Comparison of ENCODE assay signal across 1 cellular context in the genomic region with DNA sequence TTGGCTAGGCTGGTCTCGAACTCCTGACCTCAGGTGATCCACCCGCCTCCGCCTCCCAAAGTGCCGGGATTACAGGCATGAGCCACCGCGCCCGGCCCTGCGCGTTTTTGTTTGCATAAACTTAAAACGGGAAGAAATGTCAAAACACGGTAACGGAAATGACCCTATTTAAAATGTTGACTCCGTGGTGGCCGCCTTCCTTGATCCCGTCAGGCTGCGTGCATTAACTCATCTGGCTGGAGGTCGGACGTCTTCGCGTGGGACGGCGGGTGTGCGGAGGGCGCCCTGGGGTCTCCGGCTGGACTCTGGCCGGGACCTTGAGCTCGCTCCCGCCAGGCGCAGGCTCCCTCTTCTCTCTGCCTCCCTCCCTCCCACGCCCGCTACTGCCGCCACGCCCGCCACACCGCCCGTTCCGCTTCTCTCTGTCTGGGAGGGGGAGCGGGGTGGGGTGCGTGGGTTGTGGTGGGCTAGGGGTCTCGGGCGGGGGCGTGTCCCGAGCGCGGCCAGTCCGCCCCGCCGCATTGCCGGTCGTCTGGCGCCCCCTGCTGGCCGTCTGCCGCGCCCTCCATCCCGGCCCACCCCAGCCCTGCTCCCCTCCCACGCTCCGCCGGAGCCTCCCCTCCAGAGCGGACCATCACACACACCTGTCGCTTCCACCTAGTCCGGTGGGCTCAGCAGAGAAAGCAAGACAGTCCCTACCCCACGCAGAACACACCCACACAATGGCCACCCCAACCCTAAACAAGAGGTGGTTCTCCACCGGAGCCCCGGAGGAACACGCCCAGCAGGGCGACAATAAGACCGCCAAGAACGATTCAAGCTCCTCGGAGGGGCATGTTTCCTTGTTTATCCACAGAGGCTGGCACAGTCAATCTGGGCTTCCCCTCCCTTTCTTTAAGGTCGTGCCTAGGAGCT.
TF ChIP-seq lines count a peak whose summit lies in the region.

No MANE protein-coding gene starts in this region.

TF ChIP-seq in HepG2, 621 proteins besides CTCF, POLR2A, EP300 and RAD21 (continues in another document):
- TF ChIP-seq, protein P1, sequence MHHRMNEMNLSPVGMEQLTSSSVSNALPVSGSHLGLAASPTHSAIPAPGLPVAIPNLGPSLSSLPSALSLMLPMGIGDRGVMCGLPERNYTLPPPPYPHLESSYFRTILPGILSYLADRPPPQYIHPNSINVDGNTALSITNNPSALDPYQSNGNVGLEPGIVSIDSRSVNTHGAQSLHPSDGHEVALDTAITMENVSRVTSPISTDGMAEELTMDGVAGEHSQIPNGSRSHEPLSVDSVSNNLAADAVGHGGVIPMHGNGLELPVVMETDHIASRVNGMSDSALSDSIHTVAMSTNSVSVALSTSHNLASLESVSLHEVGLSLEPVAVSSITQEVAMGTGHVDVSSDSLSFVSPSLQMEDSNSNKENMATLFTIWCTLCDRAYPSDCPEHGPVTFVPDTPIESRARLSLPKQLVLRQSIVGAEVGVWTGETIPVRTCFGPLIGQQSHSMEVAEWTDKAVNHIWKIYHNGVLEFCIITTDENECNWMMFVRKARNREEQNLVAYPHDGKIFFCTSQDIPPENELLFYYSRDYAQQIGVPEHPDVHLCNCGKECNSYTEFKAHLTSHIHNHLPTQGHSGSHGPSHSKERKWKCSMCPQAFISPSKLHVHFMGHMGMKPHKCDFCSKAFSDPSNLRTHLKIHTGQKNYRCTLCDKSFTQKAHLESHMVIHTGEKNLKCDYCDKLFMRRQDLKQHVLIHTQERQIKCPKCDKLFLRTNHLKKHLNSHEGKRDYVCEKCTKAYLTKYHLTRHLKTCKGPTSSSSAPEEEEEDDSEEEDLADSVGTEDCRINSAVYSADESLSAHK (CRISPR knock-in tag; IDR thresholded peaks at IDR 0.05; ENCODE audit: borderline replicate concordance), result no peak
- TF ChIP-seq, protein P2, sequence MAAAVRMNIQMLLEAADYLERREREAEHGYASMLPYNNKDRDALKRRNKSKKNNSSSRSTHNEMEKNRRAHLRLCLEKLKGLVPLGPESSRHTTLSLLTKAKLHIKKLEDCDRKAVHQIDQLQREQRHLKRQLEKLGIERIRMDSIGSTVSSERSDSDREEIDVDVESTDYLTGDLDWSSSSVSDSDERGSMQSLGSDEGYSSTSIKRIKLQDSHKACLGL (CRISPR knock-in tag; IDR thresholded peaks at IDR 0.05), result no peak
- 0 out of 2 replicates have a peak, but pooled peaks have one; percentile 76 for TF ChIP-seq ZNF556 (CRISPR knock-in tag; IDR thresholded peaks at IDR 0.05; ENCODE audit: borderline replicate concordance)
- 0 out of 2 replicates have a peak, but pooled peaks have one; percentile 14 for TF ChIP-seq ZNF331 (CRISPR knock-in tag; IDR thresholded peaks at IDR 0.05)
- TF ChIP-seq, protein P3, sequence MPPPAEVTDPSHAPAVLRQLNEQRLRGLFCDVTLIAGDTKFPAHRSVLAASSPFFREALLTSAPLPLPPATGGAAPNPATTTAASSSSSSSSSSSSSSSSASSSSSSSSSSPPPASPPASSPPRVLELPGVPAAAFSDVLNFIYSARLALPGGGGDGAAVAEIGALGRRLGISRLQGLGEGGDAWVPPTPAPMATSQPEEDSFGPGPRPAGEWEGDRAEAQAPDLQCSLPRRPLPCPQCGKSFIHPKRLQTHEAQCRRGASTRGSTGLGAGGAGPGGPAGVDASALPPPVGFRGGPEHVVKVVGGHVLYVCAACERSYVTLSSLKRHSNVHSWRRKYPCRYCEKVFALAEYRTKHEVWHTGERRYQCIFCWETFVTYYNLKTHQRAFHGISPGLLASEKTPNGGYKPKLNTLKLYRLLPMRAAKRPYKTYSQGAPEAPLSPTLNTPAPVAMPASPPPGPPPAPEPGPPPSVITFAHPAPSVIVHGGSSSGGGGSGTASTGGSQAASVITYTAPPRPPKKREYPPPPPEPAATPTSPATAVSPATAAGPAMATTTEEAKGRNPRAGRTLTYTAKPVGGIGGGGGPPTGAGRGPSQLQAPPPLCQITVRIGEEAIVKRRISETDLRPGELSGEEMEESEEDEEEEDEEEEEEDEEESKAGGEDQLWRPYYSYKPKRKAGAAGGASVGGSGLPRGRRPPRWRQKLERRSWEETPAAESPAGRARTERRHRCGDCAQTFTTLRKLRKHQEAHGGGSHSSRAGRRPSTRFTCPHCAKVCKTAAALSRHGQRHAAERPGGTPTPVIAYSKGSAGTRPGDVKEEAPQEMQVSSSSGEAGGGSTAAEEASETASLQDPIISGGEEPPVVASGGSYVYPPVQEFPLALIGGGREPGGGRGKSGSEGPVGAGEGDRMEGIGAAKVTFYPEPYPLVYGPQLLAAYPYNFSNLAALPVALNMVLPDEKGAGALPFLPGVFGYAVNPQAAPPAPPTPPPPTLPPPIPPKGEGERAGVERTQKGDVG (CRISPR knock-in tag; IDR thresholded peaks at IDR 0.05; ENCODE audit: borderline replicate concordance), result peak; percentile 34; the same call in 1 of the 2 replicates
- no peak; the same call in 1 of the 2 replicates for TF ChIP-seq HDAC2 (CRISPR knock-in tag; IDR thresholded peaks at IDR 0.05)
- no peak for TF ChIP-seq KDM1A (CRISPR knock-in tag; IDR thresholded peaks at IDR 0.05)
- 0 out of 4 replicates have a peak, but pooled peaks of 1 of the 2 experiments have one; percentile 34 for TF ChIP-seq KLF16 (CRISPR knock-in tag; IDR thresholded peaks at IDR 0.05)
- no peak for TF ChIP-seq NR3C1 (CRISPR knock-in tag; IDR thresholded peaks at IDR 0.05)
- peak; percentile 44; the same call in 1 of the 2 replicates for TF ChIP-seq NCOR1 (IDR thresholded peaks at IDR 0.05; ENCODE audit: borderline replicate concordance, low read length)
- no peak for TF ChIP-seq ZNF678 (CRISPR knock-in tag; IDR thresholded peaks at IDR 0.05)
- TF ChIP-seq, protein P4, sequence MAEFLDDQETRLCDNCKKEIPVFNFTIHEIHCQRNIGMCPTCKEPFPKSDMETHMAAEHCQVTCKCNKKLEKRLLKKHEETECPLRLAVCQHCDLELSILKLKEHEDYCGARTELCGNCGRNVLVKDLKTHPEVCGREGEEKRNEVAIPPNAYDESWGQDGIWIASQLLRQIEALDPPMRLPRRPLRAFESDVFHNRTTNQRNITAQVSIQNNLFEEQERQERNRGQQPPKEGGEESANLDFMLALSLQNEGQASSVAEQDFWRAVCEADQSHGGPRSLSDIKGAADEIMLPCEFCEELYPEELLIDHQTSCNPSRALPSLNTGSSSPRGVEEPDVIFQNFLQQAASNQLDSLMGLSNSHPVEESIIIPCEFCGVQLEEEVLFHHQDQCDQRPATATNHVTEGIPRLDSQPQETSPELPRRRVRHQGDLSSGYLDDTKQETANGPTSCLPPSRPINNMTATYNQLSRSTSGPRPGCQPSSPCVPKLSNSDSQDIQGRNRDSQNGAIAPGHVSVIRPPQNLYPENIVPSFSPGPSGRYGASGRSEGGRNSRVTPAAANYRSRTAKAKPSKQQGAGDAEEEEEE (CRISPR knock-in tag; IDR thresholded peaks at IDR 0.05; ENCODE audit: borderline replicate concordance), result no peak
- TF ChIP-seq SIX4 (CRISPR knock-in tag; IDR thresholded peaks at IDR 0.05), result no peak
- TF ChIP-seq, protein P5, sequence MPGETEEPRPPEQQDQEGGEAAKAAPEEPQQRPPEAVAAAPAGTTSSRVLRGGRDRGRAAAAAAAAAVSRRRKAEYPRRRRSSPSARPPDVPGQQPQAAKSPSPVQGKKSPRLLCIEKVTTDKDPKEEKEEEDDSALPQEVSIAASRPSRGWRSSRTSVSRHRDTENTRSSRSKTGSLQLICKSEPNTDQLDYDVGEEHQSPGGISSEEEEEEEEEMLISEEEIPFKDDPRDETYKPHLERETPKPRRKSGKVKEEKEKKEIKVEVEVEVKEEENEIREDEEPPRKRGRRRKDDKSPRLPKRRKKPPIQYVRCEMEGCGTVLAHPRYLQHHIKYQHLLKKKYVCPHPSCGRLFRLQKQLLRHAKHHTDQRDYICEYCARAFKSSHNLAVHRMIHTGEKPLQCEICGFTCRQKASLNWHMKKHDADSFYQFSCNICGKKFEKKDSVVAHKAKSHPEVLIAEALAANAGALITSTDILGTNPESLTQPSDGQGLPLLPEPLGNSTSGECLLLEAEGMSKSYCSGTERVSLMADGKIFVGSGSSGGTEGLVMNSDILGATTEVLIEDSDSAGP (CRISPR knock-in tag; IDR thresholded peaks at IDR 0.05; ENCODE audit: borderline replicate concordance), result peak; percentile 48; the same call in 1 of the 2 replicates
- TF ChIP-seq ATF1 (CRISPR knock-in tag; IDR thresholded peaks at IDR 0.05), result no peak
- peak; percentile 57; the same call in 1 of the 2 replicates for TF ChIP-seq SMAD1 (CRISPR knock-in tag; IDR thresholded peaks at IDR 0.05; ENCODE audit: borderline replicate concordance, low read depth)
- no peak for TF ChIP-seq HNRNPH1 (optimal IDR thresholded peaks at IDR 0.05; ENCODE audit: low read depth, low read length)
- no peak for TF ChIP-seq ATM (IDR thresholded peaks at IDR 0.05; ENCODE audit: borderline replicate concordance)
- TF ChIP-seq ZNF33A (CRISPR knock-in tag; IDR thresholded peaks at IDR 0.05; ENCODE audit: borderline replicate concordance), result no peak
- TF ChIP-seq, protein P6, sequence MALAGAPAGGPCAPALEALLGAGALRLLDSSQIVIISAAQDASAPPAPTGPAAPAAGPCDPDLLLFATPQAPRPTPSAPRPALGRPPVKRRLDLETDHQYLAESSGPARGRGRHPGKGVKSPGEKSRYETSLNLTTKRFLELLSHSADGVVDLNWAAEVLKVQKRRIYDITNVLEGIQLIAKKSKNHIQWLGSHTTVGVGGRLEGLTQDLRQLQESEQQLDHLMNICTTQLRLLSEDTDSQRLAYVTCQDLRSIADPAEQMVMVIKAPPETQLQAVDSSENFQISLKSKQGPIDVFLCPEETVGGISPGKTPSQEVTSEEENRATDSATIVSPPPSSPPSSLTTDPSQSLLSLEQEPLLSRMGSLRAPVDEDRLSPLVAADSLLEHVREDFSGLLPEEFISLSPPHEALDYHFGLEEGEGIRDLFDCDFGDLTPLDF (CRISPR knock-in tag; IDR thresholded peaks at IDR 0.05), result no peak
- TF ChIP-seq HES4 (CRISPR knock-in tag; IDR thresholded peaks at IDR 0.05; ENCODE audit: borderline replicate concordance), result 0 out of 2 replicates have a peak, but pooled peaks have one; percentile 15
- TF ChIP-seq, protein P7, sequence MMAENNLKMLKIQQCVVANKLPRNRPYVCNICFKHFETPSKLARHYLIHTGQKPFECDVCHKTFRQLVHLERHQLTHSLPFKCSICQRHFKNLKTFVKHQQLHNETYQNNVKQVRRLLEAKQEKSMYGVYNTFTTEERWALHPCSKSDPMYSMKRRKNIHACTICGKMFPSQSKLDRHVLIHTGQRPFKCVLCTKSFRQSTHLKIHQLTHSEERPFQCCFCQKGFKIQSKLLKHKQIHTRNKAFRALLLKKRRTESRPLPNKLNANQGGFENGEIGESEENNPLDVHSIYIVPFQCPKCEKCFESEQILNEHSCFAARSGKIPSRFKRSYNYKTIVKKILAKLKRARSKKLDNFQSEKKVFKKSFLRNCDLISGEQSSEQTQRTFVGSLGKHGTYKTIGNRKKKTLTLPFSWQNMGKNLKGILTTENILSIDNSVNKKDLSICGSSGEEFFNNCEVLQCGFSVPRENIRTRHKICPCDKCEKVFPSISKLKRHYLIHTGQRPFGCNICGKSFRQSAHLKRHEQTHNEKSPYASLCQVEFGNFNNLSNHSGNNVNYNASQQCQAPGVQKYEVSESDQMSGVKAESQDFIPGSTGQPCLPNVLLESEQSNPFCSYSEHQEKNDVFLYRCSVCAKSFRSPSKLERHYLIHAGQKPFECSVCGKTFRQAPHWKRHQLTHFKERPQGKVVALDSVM (CRISPR knock-in tag; IDR thresholded peaks at IDR 0.05), result no peak
- TF ChIP-seq ZNF17 (CRISPR knock-in tag; IDR thresholded peaks at IDR 0.05), result no peak
- TF ChIP-seq PHF21A (CRISPR knock-in tag; IDR thresholded peaks at IDR 0.05), result peak; percentile 45; the same call in 1 of the 2 replicates
- TF ChIP-seq, protein P8, sequence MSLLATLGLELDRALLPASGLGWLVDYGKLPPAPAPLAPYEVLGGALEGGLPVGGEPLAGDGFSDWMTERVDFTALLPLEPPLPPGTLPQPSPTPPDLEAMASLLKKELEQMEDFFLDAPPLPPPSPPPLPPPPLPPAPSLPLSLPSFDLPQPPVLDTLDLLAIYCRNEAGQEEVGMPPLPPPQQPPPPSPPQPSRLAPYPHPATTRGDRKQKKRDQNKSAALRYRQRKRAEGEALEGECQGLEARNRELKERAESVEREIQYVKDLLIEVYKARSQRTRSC (CRISPR knock-in tag; IDR thresholded peaks at IDR 0.05; ENCODE audit: low read depth), result no peak
- TF ChIP-seq ZNF629 (CRISPR knock-in tag; conservative IDR thresholded peaks at IDR 0.05), result no peak
- TF ChIP-seq, protein P9, sequence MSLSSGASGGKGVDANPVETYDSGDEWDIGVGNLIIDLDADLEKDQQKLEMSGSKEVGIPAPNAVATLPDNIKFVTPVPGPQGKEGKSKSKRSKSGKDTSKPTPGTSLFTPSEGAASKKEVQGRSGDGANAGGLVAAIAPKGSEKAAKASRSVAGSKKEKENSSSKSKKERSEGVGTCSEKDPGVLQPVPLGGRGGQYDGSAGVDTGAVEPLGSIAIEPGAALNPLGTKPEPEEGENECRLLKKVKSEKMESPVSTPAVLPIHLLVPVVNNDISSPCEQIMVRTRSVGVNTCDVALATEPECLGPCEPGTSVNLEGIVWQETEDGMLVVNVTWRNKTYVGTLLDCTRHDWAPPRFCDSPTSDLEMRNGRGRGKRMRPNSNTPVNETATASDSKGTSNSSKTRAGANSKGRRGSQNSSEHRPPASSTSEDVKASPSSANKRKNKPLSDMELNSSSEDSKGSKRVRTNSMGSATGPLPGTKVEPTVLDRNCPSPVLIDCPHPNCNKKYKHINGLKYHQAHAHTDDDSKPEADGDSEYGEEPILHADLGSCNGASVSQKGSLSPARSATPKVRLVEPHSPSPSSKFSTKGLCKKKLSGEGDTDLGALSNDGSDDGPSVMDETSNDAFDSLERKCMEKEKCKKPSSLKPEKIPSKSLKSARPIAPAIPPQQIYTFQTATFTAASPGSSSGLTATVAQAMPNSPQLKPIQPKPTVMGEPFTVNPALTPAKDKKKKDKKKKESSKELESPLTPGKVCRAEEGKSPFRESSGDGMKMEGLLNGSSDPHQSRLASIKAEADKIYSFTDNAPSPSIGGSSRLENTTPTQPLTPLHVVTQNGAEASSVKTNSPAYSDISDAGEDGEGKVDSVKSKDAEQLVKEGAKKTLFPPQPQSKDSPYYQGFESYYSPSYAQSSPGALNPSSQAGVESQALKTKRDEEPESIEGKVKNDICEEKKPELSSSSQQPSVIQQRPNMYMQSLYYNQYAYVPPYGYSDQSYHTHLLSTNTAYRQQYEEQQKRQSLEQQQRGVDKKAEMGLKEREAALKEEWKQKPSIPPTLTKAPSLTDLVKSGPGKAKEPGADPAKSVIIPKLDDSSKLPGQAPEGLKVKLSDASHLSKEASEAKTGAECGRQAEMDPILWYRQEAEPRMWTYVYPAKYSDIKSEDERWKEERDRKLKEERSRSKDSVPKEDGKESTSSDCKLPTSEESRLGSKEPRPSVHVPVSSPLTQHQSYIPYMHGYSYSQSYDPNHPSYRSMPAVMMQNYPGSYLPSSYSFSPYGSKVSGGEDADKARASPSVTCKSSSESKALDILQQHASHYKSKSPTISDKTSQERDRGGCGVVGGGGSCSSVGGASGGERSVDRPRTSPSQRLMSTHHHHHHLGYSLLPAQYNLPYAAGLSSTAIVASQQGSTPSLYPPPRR (CRISPR knock-in tag; IDR thresholded peaks at IDR 0.05; ENCODE audit: borderline replicate concordance), result no peak
- TF ChIP-seq GABPA (IDR thresholded peaks at IDR 0.05; ENCODE audit: low read depth, low read length), result no peak
- peak; percentile 36; the same call in 1 of the 2 replicates for TF ChIP-seq GABPA (CRISPR knock-in tag; IDR thresholded peaks at IDR 0.05; ENCODE audit: low read depth)
- TF ChIP-seq XRCC5 (optimal IDR thresholded peaks at IDR 0.05; ENCODE audit: low read length), result no peak
- TF ChIP-seq MTA3 (CRISPR knock-in tag; IDR thresholded peaks at IDR 0.05), result no peak
- no peak for TF ChIP-seq MYNN (CRISPR knock-in tag; IDR thresholded peaks at IDR 0.05; ENCODE audit: low read depth)
- no peak for TF ChIP-seq PRMT3 (CRISPR knock-in tag; IDR thresholded peaks at IDR 0.05; ENCODE audit: borderline replicate concordance, low read depth)
- TF ChIP-seq TOPORS (CRISPR knock-in tag; IDR thresholded peaks at IDR 0.05), result no peak
- TF ChIP-seq PCBP2 (optimal IDR thresholded peaks at IDR 0.05; ENCODE audit: low read depth, low read length, poor library complexity, severe bottlenecking), result no peak
- no peak for TF ChIP-seq ZSCAN12 (CRISPR knock-in tag; IDR thresholded peaks at IDR 0.05)
- TF ChIP-seq GPN1 (CRISPR knock-in tag; IDR thresholded peaks at IDR 0.05; ENCODE audit: borderline replicate concordance), result no peak
